In the genomic region with DNA sequence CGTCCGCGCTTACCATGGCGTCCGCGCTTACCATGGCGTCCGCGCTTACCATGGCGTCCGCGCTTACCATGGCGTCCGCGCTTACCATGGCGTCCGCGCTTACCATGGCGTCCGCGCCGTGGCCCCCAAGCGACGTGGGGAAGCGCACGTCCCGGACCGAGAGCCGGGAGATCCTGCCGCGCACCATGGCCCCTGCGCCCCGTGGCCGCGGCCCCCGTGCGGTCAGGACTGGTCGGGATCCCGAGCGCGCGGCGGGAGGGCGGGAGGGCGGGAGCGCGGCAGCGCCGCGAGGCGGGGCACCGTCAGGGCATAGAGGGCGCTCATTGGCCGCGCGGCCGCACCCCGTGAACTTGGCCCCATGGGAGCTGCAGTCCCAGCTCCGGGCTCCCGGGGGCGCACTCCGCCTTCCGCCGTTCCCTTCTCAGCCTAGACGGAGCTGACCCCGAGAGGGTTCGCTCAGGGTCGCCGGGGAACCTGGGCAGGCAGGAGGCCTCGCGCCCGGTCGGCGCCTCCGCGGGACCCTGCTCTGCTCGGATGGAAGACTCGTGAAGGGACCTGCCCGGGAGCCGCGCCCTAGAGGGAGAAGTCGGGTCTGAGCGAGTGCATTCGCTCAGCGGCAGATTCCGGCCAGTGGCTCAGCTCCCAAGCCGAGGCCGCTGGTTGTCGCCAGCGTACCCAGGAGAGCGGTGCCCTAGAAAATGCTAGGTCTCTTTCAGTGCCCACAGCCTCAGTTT, we compare ENCODE assay signal across 1 cellular context.
TF ChIP-seq lines count a peak whose summit lies in the region.

A gene with protein sequence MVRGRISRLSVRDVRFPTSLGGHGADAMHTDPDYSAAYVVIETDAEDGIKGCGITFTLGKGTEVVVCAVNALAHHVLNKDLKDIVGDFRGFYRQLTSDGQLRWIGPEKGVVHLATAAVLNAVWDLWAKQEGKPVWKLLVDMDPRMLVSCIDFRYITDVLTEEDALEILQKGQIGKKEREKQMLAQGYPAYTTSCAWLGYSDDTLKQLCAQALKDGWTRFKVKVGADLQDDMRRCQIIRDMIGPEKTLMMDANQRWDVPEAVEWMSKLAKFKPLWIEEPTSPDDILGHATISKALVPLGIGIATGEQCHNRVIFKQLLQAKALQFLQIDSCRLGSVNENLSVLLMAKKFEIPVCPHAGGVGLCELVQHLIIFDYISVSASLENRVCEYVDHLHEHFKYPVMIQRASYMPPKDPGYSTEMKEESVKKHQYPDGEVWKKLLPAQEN (minus strand): TSS at position 230 of the 734 bp plus-strand sequence. CDS start 43 bp downstream, at position 187.

TF ChIP-seq in K562, 482 proteins besides CTCF, POLR2A, EP300 and RAD21 (continued from another document and continues in another):
- no peak; the same call in 1 of the 2 replicates for TF ChIP-seq ZNF197 (CRISPR knock-in tag; IDR thresholded peaks at IDR 0.05; ENCODE audit: low read depth)
- no peak for TF ChIP-seq ZNF707 (CRISPR knock-in tag; conservative IDR thresholded peaks at IDR 0.05)
- TF ChIP-seq PHF8 (IDR thresholded peaks at IDR 0.05; ENCODE audit: borderline replicate concordance, low read length) = peak; percentile 52; the same call in 1 of the 2 replicates
- no peak; the same call in 1 of the 2 replicates for TF ChIP-seq FOSL1 (tag; conservative IDR thresholded peaks at IDR 0.05)
- TF ChIP-seq CHCHD3 (CRISPR knock-in tag; IDR thresholded peaks at IDR 0.05) = no peak
- TF ChIP-seq TAF9B (IDR thresholded peaks at IDR 0.05; ENCODE audit: partially characterized antibody) = no peak
- no peak for TF ChIP-seq CREB1 (IDR thresholded peaks at IDR 0.05)
- TF ChIP-seq CREB1 (CRISPR knock-in tag; IDR thresholded peaks at IDR 0.05) = peak; percentile 38; the same call in 1 of the 2 replicates
- TF ChIP-seq, protein P1, sequence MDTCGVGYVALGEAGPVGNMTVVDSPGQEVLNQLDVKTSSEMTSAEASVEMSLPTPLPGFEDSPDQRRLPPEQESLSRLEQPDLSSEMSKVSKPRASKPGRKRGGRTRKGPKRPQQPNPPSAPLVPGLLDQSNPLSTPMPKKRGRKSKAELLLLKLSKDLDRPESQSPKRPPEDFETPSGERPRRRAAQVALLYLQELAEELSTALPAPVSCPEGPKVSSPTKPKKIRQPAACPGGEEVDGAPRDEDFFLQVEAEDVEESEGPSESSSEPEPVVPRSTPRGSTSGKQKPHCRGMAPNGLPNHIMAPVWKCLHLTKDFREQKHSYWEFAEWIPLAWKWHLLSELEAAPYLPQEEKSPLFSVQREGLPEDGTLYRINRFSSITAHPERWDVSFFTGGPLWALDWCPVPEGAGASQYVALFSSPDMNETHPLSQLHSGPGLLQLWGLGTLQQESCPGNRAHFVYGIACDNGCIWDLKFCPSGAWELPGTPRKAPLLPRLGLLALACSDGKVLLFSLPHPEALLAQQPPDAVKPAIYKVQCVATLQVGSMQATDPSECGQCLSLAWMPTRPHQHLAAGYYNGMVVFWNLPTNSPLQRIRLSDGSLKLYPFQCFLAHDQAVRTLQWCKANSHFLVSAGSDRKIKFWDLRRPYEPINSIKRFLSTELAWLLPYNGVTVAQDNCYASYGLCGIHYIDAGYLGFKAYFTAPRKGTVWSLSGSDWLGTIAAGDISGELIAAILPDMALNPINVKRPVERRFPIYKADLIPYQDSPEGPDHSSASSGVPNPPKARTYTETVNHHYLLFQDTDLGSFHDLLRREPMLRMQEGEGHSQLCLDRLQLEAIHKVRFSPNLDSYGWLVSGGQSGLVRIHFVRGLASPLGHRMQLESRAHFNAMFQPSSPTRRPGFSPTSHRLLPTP (IDR thresholded peaks at IDR 0.05; ENCODE audit: borderline replicate concordance, extremely low read depth, insufficient read length) = no peak
- no peak for TF ChIP-seq HEY1 (CRISPR knock-in tag; IDR thresholded peaks at IDR 0.05; ENCODE audit: borderline replicate concordance)
- TF ChIP-seq, protein P2, sequence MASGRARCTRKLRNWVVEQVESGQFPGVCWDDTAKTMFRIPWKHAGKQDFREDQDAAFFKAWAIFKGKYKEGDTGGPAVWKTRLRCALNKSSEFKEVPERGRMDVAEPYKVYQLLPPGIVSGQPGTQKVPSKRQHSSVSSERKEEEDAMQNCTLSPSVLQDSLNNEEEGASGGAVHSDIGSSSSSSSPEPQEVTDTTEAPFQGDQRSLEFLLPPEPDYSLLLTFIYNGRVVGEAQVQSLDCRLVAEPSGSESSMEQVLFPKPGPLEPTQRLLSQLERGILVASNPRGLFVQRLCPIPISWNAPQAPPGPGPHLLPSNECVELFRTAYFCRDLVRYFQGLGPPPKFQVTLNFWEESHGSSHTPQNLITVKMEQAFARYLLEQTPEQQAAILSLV (tag; IDR thresholded peaks at IDR 0.05) = no peak
- TF ChIP-seq KLF13 (tag; IDR thresholded peaks at IDR 0.05; ENCODE audit: borderline replicate concordance, low read depth) = no peak
- peak; percentile 58 for TF ChIP-seq CXXC5 (CRISPR knock-in tag; IDR thresholded peaks at IDR 0.05)
- no peak for TF ChIP-seq THRAP3 (IDR thresholded peaks at IDR 0.05; ENCODE audit: borderline replicate concordance)
- TF ChIP-seq E2F3 (CRISPR knock-in tag; IDR thresholded peaks at IDR 0.05) = no peak
- TF ChIP-seq NFRKB (IDR thresholded peaks at IDR 0.05; ENCODE audit: low read depth) = no peak
- no peak for TF ChIP-seq ZNF224 (CRISPR knock-in tag; IDR thresholded peaks at IDR 0.05)
- TF ChIP-seq MTF1 (CRISPR knock-in tag; IDR thresholded peaks at IDR 0.05; ENCODE audit: borderline replicate concordance) = no peak
- TF ChIP-seq ZNF644 (tag; IDR thresholded peaks at IDR 0.05; ENCODE audit: low read depth) = no peak
- peak; percentile 76 for TF ChIP-seq GABPB1 (CRISPR knock-in tag; IDR thresholded peaks at IDR 0.05)
- no peak for TF ChIP-seq ZNF3 (CRISPR knock-in tag; IDR thresholded peaks at IDR 0.05)
- peak; percentile 73; the same call in 1 of the 2 replicates for TF ChIP-seq ADNP (tag; IDR thresholded peaks at IDR 0.05)
- no peak for TF ChIP-seq XRCC4 (IDR thresholded peaks at IDR 0.05; ENCODE audit: extremely low read depth, insufficient read depth, insufficient read length)
- TF ChIP-seq, protein P3, sequence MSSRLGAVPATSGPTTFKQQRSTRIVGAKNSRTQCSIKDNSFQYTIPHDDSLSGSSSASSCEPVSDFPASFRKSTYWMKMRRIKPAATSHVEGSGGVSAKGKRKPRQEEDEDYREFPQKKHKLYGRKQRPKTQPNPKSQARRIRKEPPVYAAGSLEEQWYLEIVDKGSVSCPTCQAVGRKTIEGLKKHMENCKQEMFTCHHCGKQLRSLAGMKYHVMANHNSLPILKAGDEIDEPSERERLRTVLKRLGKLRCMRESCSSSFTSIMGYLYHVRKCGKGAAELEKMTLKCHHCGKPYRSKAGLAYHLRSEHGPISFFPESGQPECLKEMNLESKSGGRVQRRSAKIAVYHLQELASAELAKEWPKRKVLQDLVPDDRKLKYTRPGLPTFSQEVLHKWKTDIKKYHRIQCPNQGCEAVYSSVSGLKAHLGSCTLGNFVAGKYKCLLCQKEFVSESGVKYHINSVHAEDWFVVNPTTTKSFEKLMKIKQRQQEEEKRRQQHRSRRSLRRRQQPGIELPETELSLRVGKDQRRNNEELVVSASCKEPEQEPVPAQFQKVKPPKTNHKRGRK (tag; IDR thresholded peaks at IDR 0.05) = no peak
- no peak for TF ChIP-seq ZKSCAN3 (CRISPR knock-in tag; IDR thresholded peaks at IDR 0.05)
- no peak for TF ChIP-seq ZNF253 (CRISPR knock-in tag; conservative IDR thresholded peaks at IDR 0.05)
- TF ChIP-seq ATF1 (CRISPR knock-in tag; IDR thresholded peaks at IDR 0.05) = no peak
- TF ChIP-seq ATF1 (tag; IDR thresholded peaks at IDR 0.05) = no peak
- TF ChIP-seq ZNF444 (CRISPR knock-in tag; IDR thresholded peaks at IDR 0.05) = no peak
- TF ChIP-seq, protein P4, sequence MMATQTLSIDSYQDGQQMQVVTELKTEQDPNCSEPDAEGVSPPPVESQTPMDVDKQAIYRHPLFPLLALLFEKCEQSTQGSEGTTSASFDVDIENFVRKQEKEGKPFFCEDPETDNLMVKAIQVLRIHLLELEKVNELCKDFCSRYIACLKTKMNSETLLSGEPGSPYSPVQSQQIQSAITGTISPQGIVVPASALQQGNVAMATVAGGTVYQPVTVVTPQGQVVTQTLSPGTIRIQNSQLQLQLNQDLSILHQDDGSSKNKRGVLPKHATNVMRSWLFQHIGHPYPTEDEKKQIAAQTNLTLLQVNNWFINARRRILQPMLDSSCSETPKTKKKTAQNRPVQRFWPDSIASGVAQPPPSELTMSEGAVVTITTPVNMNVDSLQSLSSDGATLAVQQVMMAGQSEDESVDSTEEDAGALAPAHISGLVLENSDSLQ (IDR thresholded peaks at IDR 0.05) = no peak
- no peak for TF ChIP-seq ZNF76 (CRISPR knock-in tag; IDR thresholded peaks at IDR 0.05; ENCODE audit: borderline replicate concordance)
- TF ChIP-seq, protein P5, sequence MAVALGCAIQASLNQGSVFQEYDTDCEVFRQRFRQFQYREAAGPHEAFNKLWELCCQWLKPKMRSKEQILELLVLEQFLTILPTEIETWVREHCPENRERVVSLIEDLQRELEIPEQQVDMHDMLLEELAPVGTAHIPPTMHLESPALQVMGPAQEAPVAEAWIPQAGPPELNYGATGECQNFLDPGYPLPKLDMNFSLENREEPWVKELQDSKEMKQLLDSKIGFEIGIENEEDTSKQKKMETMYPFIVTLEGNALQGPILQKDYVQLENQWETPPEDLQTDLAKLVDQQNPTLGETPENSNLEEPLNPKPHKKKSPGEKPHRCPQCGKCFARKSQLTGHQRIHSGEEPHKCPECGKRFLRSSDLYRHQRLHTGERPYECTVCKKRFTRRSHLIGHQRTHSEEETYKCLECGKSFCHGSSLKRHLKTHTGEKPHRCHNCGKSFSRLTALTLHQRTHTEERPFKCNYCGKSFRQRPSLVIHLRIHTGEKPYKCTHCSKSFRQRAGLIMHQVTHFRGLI (CRISPR knock-in tag; IDR thresholded peaks at IDR 0.05) = no peak
- TF ChIP-seq ZNF24 (IDR thresholded peaks at IDR 0.05) = no peak
- TF ChIP-seq, protein P6, sequence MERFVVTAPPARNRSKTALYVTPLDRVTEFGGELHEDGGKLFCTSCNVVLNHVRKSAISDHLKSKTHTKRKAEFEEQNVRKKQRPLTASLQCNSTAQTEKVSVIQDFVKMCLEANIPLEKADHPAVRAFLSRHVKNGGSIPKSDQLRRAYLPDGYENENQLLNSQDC (CRISPR knock-in tag; IDR thresholded peaks at IDR 0.05) = no peak
- no peak for TF ChIP-seq SMARCB1 (IDR thresholded peaks at IDR 0.05; ENCODE audit: insufficient read length, low read depth)
- TF ChIP-seq SRSF7 (optimal IDR thresholded peaks at IDR 0.05; ENCODE audit: low read depth, low read length) = no peak
- no peak for TF ChIP-seq BRF1 (IDR thresholded peaks at IDR 0.05; ENCODE audit: borderline replicate concordance, extremely low read depth, insufficient read length)
- peak; percentile 47 for TF ChIP-seq ZFX (CRISPR knock-in tag; IDR thresholded peaks at IDR 0.05)
- TF ChIP-seq, protein P7, sequence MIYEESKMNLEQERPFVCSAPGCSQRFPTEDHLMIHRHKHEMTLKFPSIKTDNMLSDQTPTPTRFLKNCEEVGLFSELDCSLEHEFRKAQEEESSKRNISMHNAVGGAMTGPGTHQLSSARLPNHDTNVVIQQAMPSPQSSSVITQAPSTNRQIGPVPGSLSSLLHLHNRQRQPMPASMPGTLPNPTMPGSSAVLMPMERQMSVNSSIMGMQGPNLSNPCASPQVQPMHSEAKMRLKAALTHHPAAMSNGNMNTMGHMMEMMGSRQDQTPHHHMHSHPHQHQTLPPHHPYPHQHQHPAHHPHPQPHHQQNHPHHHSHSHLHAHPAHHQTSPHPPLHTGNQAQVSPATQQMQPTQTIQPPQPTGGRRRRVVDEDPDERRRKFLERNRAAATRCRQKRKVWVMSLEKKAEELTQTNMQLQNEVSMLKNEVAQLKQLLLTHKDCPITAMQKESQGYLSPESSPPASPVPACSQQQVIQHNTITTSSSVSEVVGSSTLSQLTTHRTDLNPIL (CRISPR knock-in tag; IDR thresholded peaks at IDR 0.05) = no peak
- TF ChIP-seq MTA3 (IDR thresholded peaks at IDR 0.05; ENCODE audit: borderline replicate concordance) = no peak; the same call in 1 of the 2 replicates
- TF ChIP-seq CCNT2 (IDR thresholded peaks at IDR 0.05; ENCODE audit: borderline replicate concordance, extremely low read depth, insufficient read length, low read depth, low read length) = peak; percentile 20
- TF ChIP-seq ZNF57 (CRISPR knock-in tag; IDR thresholded peaks at IDR 0.05) = no peak
- TF ChIP-seq TCF3 (CRISPR knock-in tag; IDR thresholded peaks at IDR 0.05) = no peak; the same call in 1 of the 2 replicates
- TF ChIP-seq HIVEP1 (CRISPR knock-in tag; IDR thresholded peaks at IDR 0.05) = no peak
- peak; percentile 43 to 90 (median 89) for TF ChIP-seq YY1 (IDR thresholded peaks at IDR 0.05; ENCODE audit: borderline replicate concordance in 1 of 3, control insufficient read depth in 1 of 3, extremely low read depth in 1 of 3, insufficient read depth in 3 of 3, insufficient read length in 1 of 3, insufficient replicate concordance in 2 of 3, low read depth in 1 of 3, low read length in 2 of 3)
- no peak for TF ChIP-seq SRSF9 (IDR thresholded peaks at IDR 0.05; ENCODE audit: borderline replicate concordance, low read depth, low read length)
- TF ChIP-seq MCM3 (IDR thresholded peaks at IDR 0.05) = no peak
- TF ChIP-seq ZNF174 (CRISPR knock-in tag; IDR thresholded peaks at IDR 0.05) = no peak
- peak; percentile 52 for TF ChIP-seq ESRRA (IDR thresholded peaks at IDR 0.05; ENCODE audit: borderline replicate concordance, low read depth)
- no peak for TF ChIP-seq NR2F6 (CRISPR knock-in tag; IDR thresholded peaks at IDR 0.05)
- no peak for TF ChIP-seq HDAC6 (IDR thresholded peaks at IDR 0.05; ENCODE audit: low read depth, low read length)
- 0 out of 2 replicates have a peak, but pooled peaks have one; percentile 10 for TF ChIP-seq ZNF766 (CRISPR knock-in tag; conservative IDR thresholded peaks at IDR 0.05)
- no peak for TF ChIP-seq HDAC2 (IDR thresholded peaks at IDR 0.05)
- TF ChIP-seq ZNF41 (CRISPR knock-in tag; conservative IDR thresholded peaks at IDR 0.05) = no peak
- TF ChIP-seq, protein P8, sequence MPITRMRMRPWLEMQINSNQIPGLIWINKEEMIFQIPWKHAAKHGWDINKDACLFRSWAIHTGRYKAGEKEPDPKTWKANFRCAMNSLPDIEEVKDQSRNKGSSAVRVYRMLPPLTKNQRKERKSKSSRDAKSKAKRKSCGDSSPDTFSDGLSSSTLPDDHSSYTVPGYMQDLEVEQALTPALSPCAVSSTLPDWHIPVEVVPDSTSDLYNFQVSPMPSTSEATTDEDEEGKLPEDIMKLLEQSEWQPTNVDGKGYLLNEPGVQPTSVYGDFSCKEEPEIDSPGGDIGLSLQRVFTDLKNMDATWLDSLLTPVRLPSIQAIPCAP (CRISPR knock-in tag; IDR thresholded peaks at IDR 0.05; ENCODE audit: borderline replicate concordance) = peak; percentile 86; the same call in 1 of the 2 replicates
- TF ChIP-seq ZNF668 (CRISPR knock-in tag; IDR thresholded peaks at IDR 0.05) = peak; percentile 18; the same call in 1 of the 2 replicates
- TF ChIP-seq ZNF143 (CRISPR knock-in tag; IDR thresholded peaks at IDR 0.05) = 0 out of 2 replicates have a peak, but pooled peaks have one; percentile 21
